18 cellular contexts compared by ENCODE assay signal in the genomic region with DNA sequence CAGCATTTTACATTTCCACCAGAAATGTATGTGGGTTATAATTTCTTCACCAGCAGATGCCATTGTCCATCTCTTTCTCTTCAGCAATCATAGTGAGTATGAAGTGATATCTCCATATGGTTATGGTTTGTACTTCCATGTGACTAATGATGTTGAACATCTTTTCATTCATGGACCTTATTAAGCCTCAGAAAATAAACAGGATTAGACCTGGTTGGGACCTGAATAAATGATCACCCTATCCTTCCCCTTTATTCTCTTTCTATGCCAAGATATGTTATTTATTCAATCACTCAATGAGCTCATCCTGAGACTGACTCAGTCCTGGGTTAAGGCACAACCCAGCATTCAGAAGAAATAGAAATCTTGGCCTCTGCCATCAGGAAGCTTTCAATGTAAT.
DNase-seq lines count a peak whose midpoint lies in the region; ATAC-seq, FAIRE-seq and TF ChIP-seq lines count a peak whose summit lies in the region.
"Had no signal": no experiment of that assay in that cellular context is flagged by ENCODE, and none has a peak within 500 bp of the region (broad histone marks: within the 10 kb centered on the region; RNA-seq: fewer than 3 reads in every experiment).

No MANE protein-coding gene starts in this region.

- H3K4me1 ChIP-seq in astrocyte (ENCODE audit: insufficient read depth, low read length): peaks cover 8% of the 10 kb centered on the region
- peaks cover 11 to 83% (median 28%) of the 10 kb centered on the region in 3 donors for H3K4me1 ChIP-seq in gastroesophageal sphincter
- peaks cover 0 to 22% (median 5%) of the 10 kb centered on the region in 4 donors for H3K4me1 ChIP-seq in transverse colon
- H3K4me1 ChIP-seq: colonic mucosa, SJSA1 had no signal

- H3K36me3 ChIP-seq in astrocyte (ENCODE audit: insufficient read depth, low read length): peaks cover 20% of the 10 kb centered on the region
- peaks cover 0 to 24% of the 10 kb centered on the region in 2 donors for H3K36me3 ChIP-seq in gastroesophageal sphincter
- H3K36me3 ChIP-seq in transverse colon: no peaks in the 10 kb centered on the region
- H3K36me3 ChIP-seq: colonic mucosa had no signal

- H3K4me2 ChIP-seq in astrocyte (ENCODE audit: low read length): no peak overlapping the region

- in situ Hi-C loops in transverse colon (cut with MboI; ENCODE audit: low pct_ligation_motif_present in 1 of 4, low pct_unique_long_range_greater_than_20kb in 1 of 4, low sequenced_read_pairs in 3 of 4): no loop called here

- peak; percentile 69 for FAIRE-seq in astrocyte (lab: Jason Lieb, UNC)
- FAIRE-seq: GM12878, H1 had no signal

- TF ChIP-seq CTCF in astrocyte (IDR thresholded peaks at IDR 0.05; ENCODE audit: insufficient read depth, low read depth, low read length) (no peak), gastroesophageal sphincter (IDR thresholded peaks at IDR 0.05) (no peak), transverse colon (IDR thresholded peaks at IDR 0.05) (no peak)

- H4K20me1 ChIP-seq in astrocyte (ENCODE audit: insufficient read depth, low read length): no peaks in the 10 kb centered on the region

- no peaks in the 10 kb centered on the region for H3K9me3 ChIP-seq in astrocyte (ENCODE audit: insufficient read depth, low read depth, low read length)
- no peaks in the 10 kb centered on the region for H3K9me3 ChIP-seq in gastroesophageal sphincter
- H3K9me3 ChIP-seq in transverse colon: no peaks in the 10 kb centered on the region
- H3K9me3 ChIP-seq: colonic mucosa, left lung, SJSA1 had no signal

- no peak overlapping the region for H3K27ac ChIP-seq in astrocyte (ENCODE audit: low read depth, low read length)
- H3K27ac ChIP-seq in gastroesophageal sphincter: peak overlapping the region; percentile 26 to 78 (median 70)
- peak overlapping the region in 3 of 4 donors; percentile 13 to 36 (median 13) for H3K27ac ChIP-seq in transverse colon
- H3K27ac ChIP-seq: colonic mucosa, left lung, SJSA1 had no signal

- TF ChIP-seq EP300 in gastroesophageal sphincter (IDR thresholded peaks at IDR 0.05): no peak
- no peak for TF ChIP-seq EP300 in transverse colon (IDR thresholded peaks at IDR 0.05; ENCODE audit: low read depth)

- ATAC-seq in gastroesophageal sphincter: no peak
- ATAC-seq in HG03457 (IDR thresholded peaks at IDR 0.05; ENCODE audit: unreplicated experiment): no peak
- ATAC-seq: activated naive CD8-positive, alpha-beta T cell treated with anti-CD3 and anti-CD28 coated beads, Interleukin-2, amount 50 U/mL, for 24 hours; GM12878; left lung had no signal

- no peaks in the 10 kb centered on the region for H3K79me2 ChIP-seq in astrocyte (ENCODE audit: insufficient read depth, low read length)

- H3K36me3 Mint-ChIP-seq in astrocyte (ENCODE audit: low read depth, unreplicated experiment): peaks cover 13% of the 10 kb centered on the region
- H3K36me3 Mint-ChIP-seq: activated CD4-positive, alpha-beta memory T cell treated with anti-CD3 and anti-CD28 coated beads for 36 hours; CD8-positive, alpha-beta memory T cell had no signal

- DNase-seq in HCEC 1CT: peak; percentile 51
- peak; percentile 44 for DNase-seq in astrocyte (ENCODE audit: low read depth)
- DNase-seq in transverse colon: no peak
- DNase-seq in activated CD4-positive, alpha-beta T cell treated with anti-CD3 and anti-CD28 coated beads, Interleukin-2, amount 50 U/mL, for 1 hour: no peak
- DNase-seq in SKM-1 (lab: John Stamatoyannopoulos, UW; ENCODE audit: unreplicated experiment): no peak
- DNase-seq: activated CD4-positive, alpha-beta memory T cell treated with anti-CD3 and anti-CD28 coated beads for 36 hours; activated naive CD8-positive, alpha-beta T cell treated with anti-CD3 and anti-CD28 coated beads, Interleukin-2, amount 50 U/mL, for 24 hours; CD8-positive, alpha-beta memory T cell; colonic mucosa; left lung; NCI-H2029 treated with DMSO at 0.1 percent for 48 hours; NCI-H526 had no signal

- peaks cover 44% of the 10 kb centered on the region for H3K4me1 Mint-ChIP-seq in astrocyte (ENCODE audit: low read depth, unreplicated experiment)
- H3K4me1 Mint-ChIP-seq: activated naive CD8-positive, alpha-beta T cell treated with anti-CD3 and anti-CD28 coated beads, Interleukin-2, amount 50 U/mL, for 24 hours; CD8-positive, alpha-beta memory T cell had no signal

- no peaks in the 10 kb centered on the region for H3K27me3 Mint-ChIP-seq in astrocyte (ENCODE audit: low read depth, unreplicated experiment)

- TF ChIP-seq POLR2A in gastroesophageal sphincter (IDR thresholded peaks at IDR 0.05) (no peak), transverse colon (IDR thresholded peaks at IDR 0.05) (no peak)

- no peak overlapping the region for H3K9ac ChIP-seq in astrocyte (ENCODE audit: low read length)

- H3K4me3 ChIP-seq in astrocyte (ENCODE audit: insufficient read depth, low read depth, low read length): no peak overlapping the region
- H3K4me3 ChIP-seq in gastroesophageal sphincter: no peak overlapping the region
- H3K4me3 ChIP-seq in transverse colon: no peak overlapping the region
- H3K4me3 ChIP-seq: colonic mucosa, GM12878, left lung, SJSA1 had no signal

- H3K4me3 Mint-ChIP-seq in astrocyte (ENCODE audit: unreplicated experiment): no peak overlapping the region
- H3K4me3 Mint-ChIP-seq: activated CD4-positive, alpha-beta memory T cell treated with anti-CD3 and anti-CD28 coated beads for 36 hours; activated naive CD8-positive, alpha-beta T cell treated with anti-CD3 and anti-CD28 coated beads, Interleukin-2, amount 50 U/mL, for 24 hours; activated T-helper 1 cell treated with anti-CD3 and anti-CD28 coated beads, Interleukin-12 subunit alpha, Interleukin-12 subunit beta, Interleukin-2, Interleukin-4 antibody, amounts not matched to agents 30 ng/mL and 10 ng/mL and 1 ng/mL, durations not matched to agents 14 hours and 24 hours and 36 hours; CD8-positive, alpha-beta memory T cell had no signal

- H3K27ac Mint-ChIP-seq in astrocyte (ENCODE audit: unreplicated experiment): no peak overlapping the region
- H3K27ac Mint-ChIP-seq: activated CD4-positive, alpha-beta memory T cell treated with anti-CD3 and anti-CD28 coated beads for 36 hours; activated naive CD8-positive, alpha-beta T cell treated with anti-CD3 and anti-CD28 coated beads, Interleukin-2, amount 50 U/mL, for 24 hours; activated T-helper 1 cell treated with anti-CD3 and anti-CD28 coated beads, Interleukin-12 subunit alpha, Interleukin-12 subunit beta, Interleukin-2, Interleukin-4 antibody, amounts not matched to agents 30 ng/mL and 10 ng/mL and 1 ng/mL, durations not matched to agents 14 hours and 24 hours and 36 hours; CD8-positive, alpha-beta memory T cell had no signal

- H2AFZ ChIP-seq in astrocyte (ENCODE audit: low read depth, low read length): no peak overlapping the region

- no peaks in the 10 kb centered on the region for H3K9me3 Mint-ChIP-seq in astrocyte (ENCODE audit: unreplicated experiment)
- H3K9me3 Mint-ChIP-seq: activated CD4-positive, alpha-beta memory T cell treated with anti-CD3 and anti-CD28 coated beads for 36 hours; activated naive CD8-positive, alpha-beta T cell treated with anti-CD3 and anti-CD28 coated beads, Interleukin-2, amount 50 U/mL, for 24 hours; activated T-helper 1 cell treated with anti-CD3 and anti-CD28 coated beads, Interleukin-12 subunit alpha, Interleukin-12 subunit beta, Interleukin-2, Interleukin-4 antibody, amounts not matched to agents 30 ng/mL and 10 ng/mL and 1 ng/mL, durations not matched to agents 14 hours and 24 hours and 36 hours; CD8-positive, alpha-beta memory T cell had no signal

- intact Hi-C loops in transverse colon (cut with DNase I; ENCODE audit: low total_unique reads): no loop called here

- no peaks in the 10 kb centered on the region for H3K27me3 ChIP-seq in astrocyte (ENCODE audit: insufficient read depth, low read length)
- H3K27me3 ChIP-seq in gastroesophageal sphincter: no peaks in the 10 kb centered on the region
- no peaks in the 10 kb centered on the region for H3K27me3 ChIP-seq in transverse colon
- H3K27me3 ChIP-seq: colonic mucosa, left lung, SJSA1 had no signal

Comparison
In these comparisons a context has a peak if more than half of its experiments do, and no peak if none do; other contexts are left out.
1. DNase-seq: peak in HCEC 1CT (single experiment) and astrocyte (single experiment); none in transverse colon (single experiment), activated CD4-positive, alpha-beta T cell treated with anti-CD3 and anti-CD28 coated beads, Interleukin-2, amount 50 U/mL, for 1 hour (single experiment) and SKM-1 (single experiment).